In the genomic region with DNA sequence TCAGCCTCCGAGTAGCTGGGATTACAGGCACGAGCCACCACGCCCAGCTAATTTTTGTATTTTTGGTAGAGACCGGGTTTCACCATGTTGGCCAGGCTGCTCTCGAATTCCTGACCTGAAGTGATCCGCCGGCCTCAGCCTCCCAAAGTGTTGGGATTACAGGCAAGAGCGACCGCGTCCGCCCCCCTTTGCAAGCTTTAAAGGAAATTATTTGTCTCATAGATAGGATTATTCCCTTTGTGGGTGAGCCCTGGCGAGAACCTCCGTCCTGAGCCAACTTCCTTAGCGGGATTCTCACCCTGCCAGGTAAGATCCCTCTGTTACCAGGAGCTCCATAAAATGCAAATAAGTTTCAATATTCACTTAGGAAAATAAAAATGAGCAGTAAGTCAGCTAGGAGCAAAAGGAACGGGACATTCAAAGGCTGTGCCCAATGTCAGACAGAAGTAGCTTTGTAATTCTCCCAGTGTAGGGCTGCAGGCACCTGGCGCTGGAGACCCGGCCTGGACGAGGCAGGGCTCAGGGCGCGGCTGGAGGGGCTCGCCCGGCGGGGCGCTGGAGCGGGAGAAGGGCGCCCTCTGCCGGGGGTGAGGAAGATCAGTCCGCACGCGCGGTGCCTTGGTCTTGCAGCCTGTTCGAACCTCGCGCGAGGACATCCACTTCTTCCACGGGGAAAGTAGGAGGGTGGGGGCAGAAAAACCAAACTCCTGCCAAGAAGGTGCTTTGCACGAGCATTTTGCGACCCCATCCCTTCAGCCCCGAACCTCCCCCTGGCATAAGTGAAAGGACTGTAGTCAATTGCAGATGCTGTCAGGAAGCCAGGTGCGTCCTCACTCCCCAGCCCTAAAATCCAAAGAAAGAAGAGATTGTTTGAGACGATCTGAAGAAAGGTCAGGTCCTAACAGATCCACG, we compare ENCODE assay signal across 1 cellular context.
TF ChIP-seq lines count a peak whose summit lies in the region.

No MANE protein-coding gene starts in this region.

TF ChIP-seq in HepG2, 621 proteins besides CTCF, POLR2A, EP300 and RAD21 (continued from another document and continues in another):
- no peak for TF ChIP-seq ZNF326 (CRISPR knock-in tag; IDR thresholded peaks at IDR 0.05; ENCODE audit: borderline replicate concordance)
- no peak for TF ChIP-seq KLF15 (CRISPR knock-in tag; IDR thresholded peaks at IDR 0.05; ENCODE audit: borderline replicate concordance)
- TF ChIP-seq AKAP8 (CRISPR knock-in tag; IDR thresholded peaks at IDR 0.05): no peak
- TF ChIP-seq ZNF891 (CRISPR knock-in tag; IDR thresholded peaks at IDR 0.05): no peak; the same call in 1 of the 2 replicates
- no peak; the same call in 1 of the 2 replicates for TF ChIP-seq SP4 (CRISPR knock-in tag; IDR thresholded peaks at IDR 0.05)
- TF ChIP-seq, protein P1, sequence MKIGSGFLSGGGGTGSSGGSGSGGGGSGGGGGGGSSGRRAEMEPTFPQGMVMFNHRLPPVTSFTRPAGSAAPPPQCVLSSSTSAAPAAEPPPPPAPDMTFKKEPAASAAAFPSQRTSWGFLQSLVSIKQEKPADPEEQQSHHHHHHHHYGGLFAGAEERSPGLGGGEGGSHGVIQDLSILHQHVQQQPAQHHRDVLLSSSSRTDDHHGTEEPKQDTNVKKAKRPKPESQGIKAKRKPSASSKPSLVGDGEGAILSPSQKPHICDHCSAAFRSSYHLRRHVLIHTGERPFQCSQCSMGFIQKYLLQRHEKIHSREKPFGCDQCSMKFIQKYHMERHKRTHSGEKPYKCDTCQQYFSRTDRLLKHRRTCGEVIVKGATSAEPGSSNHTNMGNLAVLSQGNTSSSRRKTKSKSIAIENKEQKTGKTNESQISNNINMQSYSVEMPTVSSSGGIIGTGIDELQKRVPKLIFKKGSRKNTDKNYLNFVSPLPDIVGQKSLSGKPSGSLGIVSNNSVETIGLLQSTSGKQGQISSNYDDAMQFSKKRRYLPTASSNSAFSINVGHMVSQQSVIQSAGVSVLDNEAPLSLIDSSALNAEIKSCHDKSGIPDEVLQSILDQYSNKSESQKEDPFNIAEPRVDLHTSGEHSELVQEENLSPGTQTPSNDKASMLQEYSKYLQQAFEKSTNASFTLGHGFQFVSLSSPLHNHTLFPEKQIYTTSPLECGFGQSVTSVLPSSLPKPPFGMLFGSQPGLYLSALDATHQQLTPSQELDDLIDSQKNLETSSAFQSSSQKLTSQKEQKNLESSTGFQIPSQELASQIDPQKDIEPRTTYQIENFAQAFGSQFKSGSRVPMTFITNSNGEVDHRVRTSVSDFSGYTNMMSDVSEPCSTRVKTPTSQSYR (CRISPR knock-in tag; IDR thresholded peaks at IDR 0.05; ENCODE audit: borderline replicate concordance): 0 out of 2 replicates have a peak, but pooled peaks have one; percentile 24
- no peak for TF ChIP-seq ZNF101 (CRISPR knock-in tag; IDR thresholded peaks at IDR 0.05; ENCODE audit: borderline replicate concordance, low read depth)
- TF ChIP-seq, protein P2, sequence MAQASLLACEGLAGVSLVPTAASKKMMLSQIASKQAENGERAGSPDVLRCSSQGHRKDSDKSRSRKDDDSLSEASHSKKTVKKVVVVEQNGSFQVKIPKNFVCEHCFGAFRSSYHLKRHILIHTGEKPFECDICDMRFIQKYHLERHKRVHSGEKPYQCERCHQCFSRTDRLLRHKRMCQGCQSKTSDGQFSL (CRISPR knock-in tag; IDR thresholded peaks at IDR 0.05): no peak
- TF ChIP-seq, protein P3, sequence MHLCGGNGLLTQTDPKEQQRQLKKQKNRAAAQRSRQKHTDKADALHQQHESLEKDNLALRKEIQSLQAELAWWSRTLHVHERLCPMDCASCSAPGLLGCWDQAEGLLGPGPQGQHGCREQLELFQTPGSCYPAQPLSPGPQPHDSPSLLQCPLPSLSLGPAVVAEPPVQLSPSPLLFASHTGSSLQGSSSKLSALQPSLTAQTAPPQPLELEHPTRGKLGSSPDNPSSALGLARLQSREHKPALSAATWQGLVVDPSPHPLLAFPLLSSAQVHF (CRISPR knock-in tag; IDR thresholded peaks at IDR 0.05): no peak
- TF ChIP-seq, protein P4, sequence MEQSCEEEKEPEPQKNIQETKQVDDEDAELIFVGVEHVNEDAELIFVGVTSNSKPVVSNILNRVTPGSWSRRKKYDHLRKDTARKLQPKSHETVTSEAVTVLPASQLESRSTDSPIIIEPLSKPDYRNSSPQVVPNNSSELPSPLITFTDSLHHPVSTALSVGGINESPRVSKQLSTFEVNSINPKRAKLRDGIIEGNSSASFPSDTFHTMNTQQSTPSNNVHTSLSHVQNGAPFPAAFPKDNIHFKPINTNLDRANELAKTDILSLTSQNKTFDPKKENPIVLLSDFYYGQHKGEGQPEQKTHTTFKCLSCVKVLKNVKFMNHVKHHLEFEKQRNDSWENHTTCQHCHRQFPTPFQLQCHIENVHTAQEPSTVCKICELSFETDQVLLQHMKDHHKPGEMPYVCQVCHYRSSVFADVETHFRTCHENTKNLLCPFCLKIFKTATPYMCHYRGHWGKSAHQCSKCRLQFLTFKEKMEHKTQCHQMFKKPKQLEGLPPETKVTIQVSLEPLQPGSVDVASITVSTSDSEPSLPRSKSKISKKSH (CRISPR knock-in tag; IDR thresholded peaks at IDR 0.05; ENCODE audit: borderline replicate concordance): no peak
- TF ChIP-seq ZNF484 (CRISPR knock-in tag; IDR thresholded peaks at IDR 0.05; ENCODE audit: borderline replicate concordance, low read depth): no peak
- TF ChIP-seq ZNF354B (CRISPR knock-in tag; IDR thresholded peaks at IDR 0.05): no peak
- no peak for TF ChIP-seq ARNT2 (CRISPR knock-in tag; IDR thresholded peaks at IDR 0.05; ENCODE audit: low read depth)
- TF ChIP-seq, protein P5, sequence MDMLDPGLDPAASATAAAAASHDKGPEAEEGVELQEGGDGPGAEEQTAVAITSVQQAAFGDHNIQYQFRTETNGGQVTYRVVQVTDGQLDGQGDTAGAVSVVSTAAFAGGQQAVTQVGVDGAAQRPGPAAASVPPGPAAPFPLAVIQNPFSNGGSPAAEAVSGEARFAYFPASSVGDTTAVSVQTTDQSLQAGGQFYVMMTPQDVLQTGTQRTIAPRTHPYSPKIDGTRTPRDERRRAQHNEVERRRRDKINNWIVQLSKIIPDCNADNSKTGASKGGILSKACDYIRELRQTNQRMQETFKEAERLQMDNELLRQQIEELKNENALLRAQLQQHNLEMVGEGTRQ (IDR thresholded peaks at IDR 0.05; ENCODE audit: low read depth, low read length): no peak
- TF ChIP-seq, protein P5 (CRISPR knock-in tag; IDR thresholded peaks at IDR 0.05; ENCODE audit: borderline replicate concordance): no peak; the same call in 1 of the 2 replicates
- TF ChIP-seq ZNF30 (CRISPR knock-in tag; IDR thresholded peaks at IDR 0.05): no peak
- TF ChIP-seq ZFAT (CRISPR knock-in tag; conservative IDR thresholded peaks at IDR 0.05): no peak
- TF ChIP-seq ZNF256 (CRISPR knock-in tag; conservative IDR thresholded peaks at IDR 0.05): no peak
- no peak for TF ChIP-seq KMT2B (CRISPR knock-in tag; IDR thresholded peaks at IDR 0.05)
- TF ChIP-seq ATM (IDR thresholded peaks at IDR 0.05; ENCODE audit: borderline replicate concordance): no peak
- TF ChIP-seq ONECUT2 (CRISPR knock-in tag; IDR thresholded peaks at IDR 0.05): no peak
- TF ChIP-seq, protein P6, sequence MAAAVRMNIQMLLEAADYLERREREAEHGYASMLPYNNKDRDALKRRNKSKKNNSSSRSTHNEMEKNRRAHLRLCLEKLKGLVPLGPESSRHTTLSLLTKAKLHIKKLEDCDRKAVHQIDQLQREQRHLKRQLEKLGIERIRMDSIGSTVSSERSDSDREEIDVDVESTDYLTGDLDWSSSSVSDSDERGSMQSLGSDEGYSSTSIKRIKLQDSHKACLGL (CRISPR knock-in tag; IDR thresholded peaks at IDR 0.05): no peak
- no peak for TF ChIP-seq ZNF605 (CRISPR knock-in tag; IDR thresholded peaks at IDR 0.05)
- no peak for TF ChIP-seq CEBPG (CRISPR knock-in tag; IDR thresholded peaks at IDR 0.05)
- TF ChIP-seq, protein P7, sequence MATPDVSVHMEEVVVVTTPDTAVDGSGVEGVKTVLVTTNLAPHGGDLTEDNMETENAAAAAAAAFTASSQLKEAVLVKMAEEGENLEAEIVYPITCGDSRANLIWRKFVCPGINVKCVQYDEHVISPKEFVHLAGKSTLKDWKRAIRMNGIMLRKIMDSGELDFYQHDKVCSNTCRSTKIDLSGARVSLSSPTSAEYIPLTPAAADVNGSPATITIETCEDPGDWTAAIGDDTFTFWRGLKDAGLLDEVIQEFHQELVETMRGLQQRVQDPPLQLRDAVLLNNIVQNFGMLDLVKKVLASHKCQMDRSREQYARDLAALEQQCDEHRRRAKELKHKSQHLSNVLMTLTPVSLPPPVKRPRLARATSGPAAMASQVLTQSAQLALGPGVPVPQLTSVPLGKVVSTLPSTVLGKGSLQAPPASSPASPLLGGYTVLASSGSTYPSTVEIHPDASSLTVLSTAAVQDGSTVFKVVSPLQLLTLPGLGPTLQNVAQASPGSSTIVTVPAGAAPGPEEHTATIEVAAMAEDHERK (CRISPR knock-in tag; IDR thresholded peaks at IDR 0.05; ENCODE audit: low read depth): no peak
- TF ChIP-seq, protein P8, sequence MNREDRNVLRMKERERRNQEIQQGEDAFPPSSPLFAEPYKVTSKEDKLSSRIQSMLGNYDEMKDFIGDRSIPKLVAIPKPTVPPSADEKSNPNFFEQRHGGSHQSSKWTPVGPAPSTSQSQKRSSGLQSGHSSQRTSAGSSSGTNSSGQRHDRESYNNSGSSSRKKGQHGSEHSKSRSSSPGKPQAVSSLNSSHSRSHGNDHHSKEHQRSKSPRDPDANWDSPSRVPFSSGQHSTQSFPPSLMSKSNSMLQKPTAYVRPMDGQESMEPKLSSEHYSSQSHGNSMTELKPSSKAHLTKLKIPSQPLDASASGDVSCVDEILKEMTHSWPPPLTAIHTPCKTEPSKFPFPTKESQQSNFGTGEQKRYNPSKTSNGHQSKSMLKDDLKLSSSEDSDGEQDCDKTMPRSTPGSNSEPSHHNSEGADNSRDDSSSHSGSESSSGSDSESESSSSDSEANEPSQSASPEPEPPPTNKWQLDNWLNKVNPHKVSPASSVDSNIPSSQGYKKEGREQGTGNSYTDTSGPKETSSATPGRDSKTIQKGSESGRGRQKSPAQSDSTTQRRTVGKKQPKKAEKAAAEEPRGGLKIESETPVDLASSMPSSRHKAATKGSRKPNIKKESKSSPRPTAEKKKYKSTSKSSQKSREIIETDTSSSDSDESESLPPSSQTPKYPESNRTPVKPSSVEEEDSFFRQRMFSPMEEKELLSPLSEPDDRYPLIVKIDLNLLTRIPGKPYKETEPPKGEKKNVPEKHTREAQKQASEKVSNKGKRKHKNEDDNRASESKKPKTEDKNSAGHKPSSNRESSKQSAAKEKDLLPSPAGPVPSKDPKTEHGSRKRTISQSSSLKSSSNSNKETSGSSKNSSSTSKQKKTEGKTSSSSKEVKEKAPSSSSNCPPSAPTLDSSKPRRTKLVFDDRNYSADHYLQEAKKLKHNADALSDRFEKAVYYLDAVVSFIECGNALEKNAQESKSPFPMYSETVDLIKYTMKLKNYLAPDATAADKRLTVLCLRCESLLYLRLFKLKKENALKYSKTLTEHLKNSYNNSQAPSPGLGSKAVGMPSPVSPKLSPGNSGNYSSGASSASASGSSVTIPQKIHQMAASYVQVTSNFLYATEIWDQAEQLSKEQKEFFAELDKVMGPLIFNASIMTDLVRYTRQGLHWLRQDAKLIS (CRISPR knock-in tag; IDR thresholded peaks at IDR 0.05): no peak
- TF ChIP-seq REXO4 (CRISPR knock-in tag; IDR thresholded peaks at IDR 0.05; ENCODE audit: borderline replicate concordance): no peak
- TF ChIP-seq ZNF557 (CRISPR knock-in tag; IDR thresholded peaks at IDR 0.05): no peak
- TF ChIP-seq ZMAT3 (CRISPR knock-in tag; conservative IDR thresholded peaks at IDR 0.05): no peak
- TF ChIP-seq, protein P9, sequence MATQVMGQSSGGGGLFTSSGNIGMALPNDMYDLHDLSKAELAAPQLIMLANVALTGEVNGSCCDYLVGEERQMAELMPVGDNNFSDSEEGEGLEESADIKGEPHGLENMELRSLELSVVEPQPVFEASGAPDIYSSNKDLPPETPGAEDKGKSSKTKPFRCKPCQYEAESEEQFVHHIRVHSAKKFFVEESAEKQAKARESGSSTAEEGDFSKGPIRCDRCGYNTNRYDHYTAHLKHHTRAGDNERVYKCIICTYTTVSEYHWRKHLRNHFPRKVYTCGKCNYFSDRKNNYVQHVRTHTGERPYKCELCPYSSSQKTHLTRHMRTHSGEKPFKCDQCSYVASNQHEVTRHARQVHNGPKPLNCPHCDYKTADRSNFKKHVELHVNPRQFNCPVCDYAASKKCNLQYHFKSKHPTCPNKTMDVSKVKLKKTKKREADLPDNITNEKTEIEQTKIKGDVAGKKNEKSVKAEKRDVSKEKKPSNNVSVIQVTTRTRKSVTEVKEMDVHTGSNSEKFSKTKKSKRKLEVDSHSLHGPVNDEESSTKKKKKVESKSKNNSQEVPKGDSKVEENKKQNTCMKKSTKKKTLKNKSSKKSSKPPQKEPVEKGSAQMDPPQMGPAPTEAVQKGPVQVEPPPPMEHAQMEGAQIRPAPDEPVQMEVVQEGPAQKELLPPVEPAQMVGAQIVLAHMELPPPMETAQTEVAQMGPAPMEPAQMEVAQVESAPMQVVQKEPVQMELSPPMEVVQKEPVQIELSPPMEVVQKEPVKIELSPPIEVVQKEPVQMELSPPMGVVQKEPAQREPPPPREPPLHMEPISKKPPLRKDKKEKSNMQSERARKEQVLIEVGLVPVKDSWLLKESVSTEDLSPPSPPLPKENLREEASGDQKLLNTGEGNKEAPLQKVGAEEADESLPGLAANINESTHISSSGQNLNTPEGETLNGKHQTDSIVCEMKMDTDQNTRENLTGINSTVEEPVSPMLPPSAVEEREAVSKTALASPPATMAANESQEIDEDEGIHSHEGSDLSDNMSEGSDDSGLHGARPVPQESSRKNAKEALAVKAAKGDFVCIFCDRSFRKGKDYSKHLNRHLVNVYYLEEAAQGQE (IDR thresholded peaks at IDR 0.05; ENCODE audit: borderline replicate concordance in 1 of 2, low read depth in 1 of 2, low read length in 2 of 2): no peak
- TF ChIP-seq, protein P10, sequence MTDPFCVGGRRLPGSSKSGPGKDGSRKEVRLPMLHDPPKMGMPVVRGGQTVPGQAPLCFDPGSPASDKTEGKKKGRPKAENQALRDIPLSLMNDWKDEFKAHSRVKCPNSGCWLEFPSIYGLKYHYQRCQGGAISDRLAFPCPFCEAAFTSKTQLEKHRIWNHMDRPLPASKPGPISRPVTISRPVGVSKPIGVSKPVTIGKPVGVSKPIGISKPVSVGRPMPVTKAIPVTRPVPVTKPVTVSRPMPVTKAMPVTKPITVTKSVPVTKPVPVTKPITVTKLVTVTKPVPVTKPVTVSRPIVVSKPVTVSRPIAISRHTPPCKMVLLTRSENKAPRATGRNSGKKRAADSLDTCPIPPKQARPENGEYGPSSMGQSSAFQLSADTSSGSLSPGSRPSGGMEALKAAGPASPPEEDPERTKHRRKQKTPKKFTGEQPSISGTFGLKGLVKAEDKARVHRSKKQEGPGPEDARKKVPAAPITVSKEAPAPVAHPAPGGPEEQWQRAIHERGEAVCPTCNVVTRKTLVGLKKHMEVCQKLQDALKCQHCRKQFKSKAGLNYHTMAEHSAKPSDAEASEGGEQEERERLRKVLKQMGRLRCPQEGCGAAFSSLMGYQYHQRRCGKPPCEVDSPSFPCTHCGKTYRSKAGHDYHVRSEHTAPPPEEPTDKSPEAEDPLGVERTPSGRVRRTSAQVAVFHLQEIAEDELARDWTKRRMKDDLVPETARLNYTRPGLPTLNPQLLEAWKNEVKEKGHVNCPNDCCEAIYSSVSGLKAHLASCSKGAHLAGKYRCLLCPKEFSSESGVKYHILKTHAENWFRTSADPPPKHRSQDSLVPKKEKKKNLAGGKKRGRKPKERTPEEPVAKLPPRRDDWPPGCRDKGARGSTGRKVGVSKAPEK (CRISPR knock-in tag; IDR thresholded peaks at IDR 0.05; ENCODE audit: borderline replicate concordance): no peak
- TF ChIP-seq MTF2 (CRISPR knock-in tag; IDR thresholded peaks at IDR 0.05; ENCODE audit: borderline replicate concordance): 0 out of 2 replicates have a peak, but pooled peaks have one; percentile 80
- 0 out of 2 replicates have a peak, but pooled peaks have one; percentile 49 for TF ChIP-seq ZNF761 (CRISPR knock-in tag; conservative IDR thresholded peaks at IDR 0.05)
